In genomic region chr15:64187396-64188191, GRCh38 we compare ENCODE assay signal across 21 cellular contexts. TPM values are rescaled to one million over a fixed set of nuclear protein-coding genes. Genes with fewer than 3 reads are reported as not detected.
DNase-seq lines count a peak whose midpoint lies in the region; ATAC-seq and TF ChIP-seq lines count a peak whose summit lies in the region.
"Had no signal": no experiment of that assay in that cellular context is flagged by ENCODE, and none has a peak within 500 bp of the region (broad histone marks: within the 10 kb centered on the region; RNA-seq: fewer than 3 reads in every experiment).

No MANE protein-coding gene starts in this region.

- peak overlapping the region; percentile 10 for H3K27ac Mint-ChIP-seq in activated CD8-positive, alpha-beta T cell treated with anti-CD3 and anti-CD28 coated beads for 36 hours
- no peak overlapping the region for H3K27ac Mint-ChIP-seq in activated CD8-positive, alpha-beta T cell treated with anti-CD3 and anti-CD28 coated beads, Interleukin-2, amount 10 ng/mL, durations not matched to agents 7 days and 5 days
- peak overlapping the region; percentile 72 for H3K27ac Mint-ChIP-seq in activated T-helper 2 cell treated with anti-CD3 and anti-CD28 coated beads, Interferon-gamma antibody, Interleukin-2, Interleukin-4, amounts not matched to agents 10 μg/mL and 5 μg/mL and 100 μg/mL, durations not matched to agents 14 hours and 24 hours and 36 hours
- peak overlapping the region; percentile 19 for H3K27ac Mint-ChIP-seq in nephron progenitor cell

- H3K4me3 ChIP-seq in HEK293 (ENCODE audit: low read depth, low read length) = no peak overlapping the region
- H3K4me3 ChIP-seq: esophagus muscularis mucosa, lung, PC-9, prostate gland, spleen, upper lobe of right lung had no signal

- no peak for DNase-seq in activated CD8-positive, alpha-beta T cell treated with anti-CD3 and anti-CD28 coated beads for 36 hours
- DNase-seq in activated CD8-positive, alpha-beta T cell treated with anti-CD3 and anti-CD28 coated beads, Interleukin-2, amount 10 ng/mL, durations not matched to agents 7 days and 5 days = no peak
- no peak for DNase-seq in activated T-helper 2 cell treated with anti-CD3 and anti-CD28 coated beads, Interferon-gamma antibody, Interleukin-2, Interleukin-4, amounts not matched to agents 10 μg/mL and 5 μg/mL and 100 μg/mL, durations not matched to agents 14 hours and 24 hours and 36 hours (ENCODE audit: low spot score)
- DNase-seq in nephron progenitor cell (no peak), NCI-H82 treated with DMSO at 0.1 percent for 48 hours (lab: John Stamatoyannopoulos, UW; ENCODE audit: unreplicated experiment) (no peak), NCI-H510A (lab: John Stamatoyannopoulos, UW) (no peak)
- DNase-seq: DMS79 treated with DMSO at 0.1 percent for 48 hours, head of caudate nucleus, KBM-7, NCI-H2029 treated with DMSO at 0.1 percent for 48 hours, NCI-H526 treated with DMSO at 0.1 percent for 48 hours, PC-9, spleen, upper lobe of right lung had no signal

- CTCF ChIA-PET in activated CD8-positive, alpha-beta T cell treated with anti-CD3 and anti-CD28 coated beads for 36 hours (lab: Charles Lee) = interaction anchor here (1.2 to 1.6 kb wide), 2 partner anchors 17 to 435 kb away, joined by 3 to 4 read pairs; no protein-coding TSS in a partner anchor
- CTCF ChIA-PET in activated CD8-positive, alpha-beta T cell treated with anti-CD3 and anti-CD28 coated beads, Interleukin-2, amount 10 ng/mL, durations not matched to agents 7 days and 5 days (lab: Charles Lee) = interaction anchor here (1.0 kb wide), 1 partner anchor 12 kb away, joined by 3 read pairs; no protein-coding TSS in a partner anchor
- CTCF ChIA-PET in HEK293 (lab: Yijun Ruan, JAX) = interaction anchor here (0.6 kb wide), 2 partner anchors 12 to 179 kb away, joined by 3 to 5 read pairs; no protein-coding TSS in a partner anchor

- POLR2A ChIA-PET in activated CD8-positive, alpha-beta T cell treated with anti-CD3 and anti-CD28 coated beads for 36 hours (lab: Charles Lee) = interaction anchor here (1.3 kb wide), 1 partner anchor 11 kb away, joined by 4 read pairs; no protein-coding TSS in a partner anchor
- POLR2A ChIA-PET in activated CD8-positive, alpha-beta T cell treated with anti-CD3 and anti-CD28 coated beads, Interleukin-2, amount 10 ng/mL, durations not matched to agents 7 days and 5 days (lab: Charles Lee) = interaction anchor here (0.6 to 1.2 kb wide), 2 partner anchors 10 to 24 kb away, joined by 3 read pairs; partner anchors contain the start of gene PPIB
- POLR2A ChIA-PET in HEK293 (lab: Yijun Ruan, JAX) = no interaction called here

- H3K36me3 Mint-ChIP-seq in activated CD8-positive, alpha-beta T cell treated with anti-CD3 and anti-CD28 coated beads for 36 hours (ENCODE audit: low read depth) = peaks cover 11% of the 10 kb centered on the region
- H3K36me3 Mint-ChIP-seq in activated CD8-positive, alpha-beta T cell treated with anti-CD3 and anti-CD28 coated beads, Interleukin-2, amount 10 ng/mL, durations not matched to agents 7 days and 5 days (ENCODE audit: low read depth) = peaks cover 19% of the 10 kb centered on the region
- peaks cover 30% of the 10 kb centered on the region for H3K36me3 Mint-ChIP-seq in activated T-helper 2 cell treated with anti-CD3 and anti-CD28 coated beads, Interferon-gamma antibody, Interleukin-2, Interleukin-4, amounts not matched to agents 10 μg/mL and 5 μg/mL and 100 μg/mL, durations not matched to agents 14 hours and 24 hours and 36 hours (ENCODE audit: low read depth)
- peaks cover 34% of the 10 kb centered on the region for H3K36me3 Mint-ChIP-seq in nephron progenitor cell (ENCODE audit: low read depth)

- ATAC-seq in activated CD8-positive, alpha-beta T cell treated with anti-CD3 and anti-CD28 coated beads for 36 hours = no peak
- ATAC-seq in activated CD8-positive, alpha-beta T cell treated with anti-CD3 and anti-CD28 coated beads, Interleukin-2, amount 10 ng/mL, durations not matched to agents 7 days and 5 days = no peak
- no peak for ATAC-seq in GM21723 (IDR thresholded peaks at IDR 0.05; ENCODE audit: unreplicated experiment)
- ATAC-seq: upper lobe of right lung had no signal

- no peaks in the 10 kb centered on the region; the same call in 1 of the 2 replicates for H3K4me1 ChIP-seq in HEK293 (ENCODE audit: control insufficient read depth, insufficient read depth, low read length)
- H3K4me1 ChIP-seq: esophagus muscularis mucosa, prostate gland, spleen, upper lobe of right lung had no signal

- no peak overlapping the region for H3K27ac ChIP-seq in HEK293 (ENCODE audit: extremely low read depth, low read depth, low read length)
- H3K27ac ChIP-seq: esophagus muscularis mucosa, PC-9, prostate gland, spleen, upper lobe of right lung had no signal

- TF ChIP-seq CTCF in activated CD8-positive, alpha-beta T cell treated with anti-CD3 and anti-CD28 coated beads for 36 hours (IDR thresholded peaks at IDR 0.05) = no peak
- TF ChIP-seq CTCF in HEK293 (tag by site-specific recombination; IDR thresholded peaks at IDR 0.05) = no peak
- no peak for TF ChIP-seq CTCF in nephron progenitor cell (IDR thresholded peaks at IDR 0.05)

- H3K9me3 Mint-ChIP-seq in activated CD8-positive, alpha-beta T cell treated with anti-CD3 and anti-CD28 coated beads for 36 hours = no peaks in the 10 kb centered on the region
- no peaks in the 10 kb centered on the region for H3K9me3 Mint-ChIP-seq in activated CD8-positive, alpha-beta T cell treated with anti-CD3 and anti-CD28 coated beads, Interleukin-2, amount 10 ng/mL, durations not matched to agents 7 days and 5 days (ENCODE audit: insufficient read depth)
- no peaks in the 10 kb centered on the region for H3K9me3 Mint-ChIP-seq in activated T-helper 2 cell treated with anti-CD3 and anti-CD28 coated beads, Interferon-gamma antibody, Interleukin-2, Interleukin-4, amounts not matched to agents 10 μg/mL and 5 μg/mL and 100 μg/mL, durations not matched to agents 14 hours and 24 hours and 36 hours
- no peaks in the 10 kb centered on the region for H3K9me3 Mint-ChIP-seq in nephron progenitor cell
- H3K9me3 Mint-ChIP-seq: CD14-positive monocyte had no signal

- no peaks in the 10 kb centered on the region for H3K9me3 ChIP-seq in HEK293 (ENCODE audit: control insufficient read depth, insufficient read depth, low read depth, low read length)
- H3K9me3 ChIP-seq: esophagus muscularis mucosa, prostate gland, spleen, upper lobe of right lung had no signal

- H3K4me3 Mint-ChIP-seq in activated CD8-positive, alpha-beta T cell treated with anti-CD3 and anti-CD28 coated beads for 36 hours = no peak overlapping the region
- no peak overlapping the region for H3K4me3 Mint-ChIP-seq in activated CD8-positive, alpha-beta T cell treated with anti-CD3 and anti-CD28 coated beads, Interleukin-2, amount 10 ng/mL, durations not matched to agents 7 days and 5 days
- H3K4me3 Mint-ChIP-seq in activated T-helper 2 cell treated with anti-CD3 and anti-CD28 coated beads, Interferon-gamma antibody, Interleukin-2, Interleukin-4, amounts not matched to agents 10 μg/mL and 5 μg/mL and 100 μg/mL, durations not matched to agents 14 hours and 24 hours and 36 hours (ENCODE audit: low read depth) = peak overlapping the region; percentile 3
- no peak overlapping the region for H3K4me3 Mint-ChIP-seq in nephron progenitor cell
- H3K4me3 Mint-ChIP-seq: brain, CD14-positive monocyte had no signal

- peaks cover 0 to 12% of the 10 kb centered on the region in 2 experiments; a peak in 2 of 3 replicates for H3K36me3 ChIP-seq in HEK293 (ENCODE audit: control insufficient read depth in 2 of 2, insufficient read depth in 1 of 2, low read length in 2 of 2)
- H3K36me3 ChIP-seq: prostate gland had no signal

- intact Hi-C loops in activated CD8-positive, alpha-beta T cell treated with anti-CD3 and anti-CD28 coated beads for 36 hours (cut with micrococcal nuclease) = no loop called here
- intact Hi-C loops in activated T-helper 2 cell treated with anti-CD3 and anti-CD28 coated beads, Interferon-gamma antibody, Interleukin-2, Interleukin-4, amounts not matched to agents 10 μg/mL and 5 μg/mL and 100 μg/mL, durations not matched to agents 14 hours and 24 hours and 36 hours (cut with micrococcal nuclease) = no loop called here

- H3K27me3 Mint-ChIP-seq in activated CD8-positive, alpha-beta T cell treated with anti-CD3 and anti-CD28 coated beads for 36 hours = no peaks in the 10 kb centered on the region
- no peaks in the 10 kb centered on the region for H3K27me3 Mint-ChIP-seq in activated CD8-positive, alpha-beta T cell treated with anti-CD3 and anti-CD28 coated beads, Interleukin-2, amount 10 ng/mL, durations not matched to agents 7 days and 5 days (ENCODE audit: low read depth)
- no peaks in the 10 kb centered on the region for H3K27me3 Mint-ChIP-seq in activated T-helper 2 cell treated with anti-CD3 and anti-CD28 coated beads, Interferon-gamma antibody, Interleukin-2, Interleukin-4, amounts not matched to agents 10 μg/mL and 5 μg/mL and 100 μg/mL, durations not matched to agents 14 hours and 24 hours and 36 hours (ENCODE audit: low read depth)
- no peaks in the 10 kb centered on the region for H3K27me3 Mint-ChIP-seq in nephron progenitor cell (ENCODE audit: low read depth, poor library complexity)
- H3K27me3 Mint-ChIP-seq: brain had no signal

- H3K4me1 Mint-ChIP-seq in activated CD8-positive, alpha-beta T cell treated with anti-CD3 and anti-CD28 coated beads for 36 hours (ENCODE audit: low read depth) = peaks cover 12% of the 10 kb centered on the region
- H3K4me1 Mint-ChIP-seq in activated CD8-positive, alpha-beta T cell treated with anti-CD3 and anti-CD28 coated beads, Interleukin-2, amount 10 ng/mL, durations not matched to agents 7 days and 5 days (ENCODE audit: low read depth) = peaks cover 4% of the 10 kb centered on the region
- H3K4me1 Mint-ChIP-seq in activated T-helper 2 cell treated with anti-CD3 and anti-CD28 coated beads, Interferon-gamma antibody, Interleukin-2, Interleukin-4, amounts not matched to agents 10 μg/mL and 5 μg/mL and 100 μg/mL, durations not matched to agents 14 hours and 24 hours and 36 hours (ENCODE audit: low read depth) = peaks cover 18% of the 10 kb centered on the region
- H3K4me1 Mint-ChIP-seq in nephron progenitor cell = no peaks in the 10 kb centered on the region
- H3K4me1 Mint-ChIP-seq: CD14-positive monocyte had no signal

RNA-seq across cellular contexts. Expression of gene PPIB, which starts 24.8 kb away (rescaled TPM):
- total RNA-seq in activated CD8-positive, alpha-beta T cell treated with anti-CD3 and anti-CD28 coated beads for 36 hours = 100 to 1,000 TPM; 223 to 227 TPM
- 100 to 1,000 TPM; 378 to 386 TPM for total RNA-seq in activated CD8-positive, alpha-beta T cell treated with anti-CD3 and anti-CD28 coated beads, Interleukin-2, amount 10 ng/mL, durations not matched to agents 7 days and 5 days
- 457 and 465 TPM in 2 replicates for total RNA-seq in activated T-helper 2 cell treated with anti-CD3 and anti-CD28 coated beads, Interferon-gamma antibody, Interleukin-2, Interleukin-4, amounts not matched to agents 10 μg/mL and 5 μg/mL and 100 μg/mL, durations not matched to agents 14 hours and 24 hours and 36 hours

RNA-seq across cellular contexts. Expression of gene SNX22, which starts 36.1 kb away (rescaled TPM):
- 1 to 10 TPM; 1.6 to 1.8 TPM for total RNA-seq in activated CD8-positive, alpha-beta T cell treated with anti-CD3 and anti-CD28 coated beads for 36 hours
- under 1 TPM; 0.47 to 0.58 TPM for total RNA-seq in activated CD8-positive, alpha-beta T cell treated with anti-CD3 and anti-CD28 coated beads, Interleukin-2, amount 10 ng/mL, durations not matched to agents 7 days and 5 days
- total RNA-seq in activated T-helper 2 cell treated with anti-CD3 and anti-CD28 coated beads, Interferon-gamma antibody, Interleukin-2, Interleukin-4, amounts not matched to agents 10 μg/mL and 5 μg/mL and 100 μg/mL, durations not matched to agents 14 hours and 24 hours and 36 hours = 0.98 and 1.4 TPM in 2 replicates
